7 cellular contexts compared by ENCODE assay signal in the genomic region with DNA sequence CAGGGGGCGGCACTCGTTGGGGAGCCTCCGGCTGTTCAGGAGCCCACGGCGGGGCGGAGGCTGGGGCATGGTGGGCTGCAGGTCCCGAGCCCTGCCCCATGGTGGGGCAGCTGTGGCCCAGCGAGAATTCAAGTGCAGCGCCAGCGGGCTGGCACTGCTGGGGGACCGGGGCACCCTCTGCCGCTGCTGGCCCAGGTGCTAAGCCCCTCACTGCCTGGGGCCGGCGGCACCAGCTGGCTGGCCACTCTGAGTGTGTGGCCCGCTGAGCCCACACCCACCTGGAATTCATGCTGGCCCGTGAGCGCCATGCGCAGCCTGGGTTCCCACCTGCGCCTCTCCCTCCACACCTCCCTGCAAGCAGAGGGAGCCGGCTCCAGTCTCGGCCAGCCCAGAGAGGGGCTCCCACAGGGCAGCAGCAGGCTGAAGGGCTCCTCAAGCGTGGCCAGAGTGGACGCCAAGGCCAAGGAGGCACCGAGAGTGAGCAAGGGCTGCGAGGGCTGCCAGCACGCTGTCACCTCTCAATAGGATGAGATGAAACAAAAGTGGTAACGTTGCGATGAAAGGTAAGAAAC.
"Had no signal": no experiment of that assay in that cellular context is flagged by ENCODE, and none has a peak within 500 bp of the region (broad histone marks: within the 10 kb centered on the region; RNA-seq: fewer than 3 reads in every experiment).

No MANE protein-coding gene starts in this region.

- H3K27ac ChIP-seq: GM23248 had no signal

- H3K4me1 ChIP-seq: HAP-1 had no signal

- ATAC-seq: HCT116 had no signal

- H3K9me3 ChIP-seq: HAP-1 had no signal

- H3K4me3 Mint-ChIP-seq: HFFc6 had no signal

- H3K27ac Mint-ChIP-seq: HFFc6 had no signal

- DNase-seq: GM23248, GOT3, H7, HFFc6, IMR-90 had no signal

- H3K36me3 ChIP-seq: HAP-1 had no signal

- H3K4me3 ChIP-seq: GM23248, HAP-1 had no signal
